24 cellular contexts compared by ENCODE assay signal in the genomic region with DNA sequence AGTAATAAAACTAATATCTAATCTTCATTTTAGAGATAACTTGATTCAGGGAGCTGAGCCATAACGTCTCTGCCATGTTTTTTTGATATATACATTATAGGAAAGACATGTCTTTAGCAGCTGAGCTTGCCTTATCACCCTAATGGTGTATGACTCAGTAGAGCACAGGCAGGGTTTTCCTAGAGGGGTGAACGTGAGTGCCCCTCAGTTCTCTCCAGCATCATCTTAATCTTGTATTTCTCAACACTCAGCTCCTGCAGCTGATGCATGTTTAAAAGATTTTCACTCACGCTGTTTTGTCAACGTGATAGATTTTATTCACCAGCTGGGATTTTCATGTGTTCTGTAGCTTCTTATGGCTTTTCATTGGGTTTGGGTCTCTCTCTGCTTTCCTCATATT.
"Had no signal": no experiment of that assay in that cellular context is flagged by ENCODE, and none has a peak within 500 bp of the region (broad histone marks: within the 10 kb centered on the region; RNA-seq: fewer than 3 reads in every experiment).

No MANE protein-coding gene starts in this region.

- H3K36me3 ChIP-seq: breast epithelium had no signal

- DNase-seq: activated B cell treated with CpG ODN at 0.5 μM for 24 hours; activated CD4-positive, alpha-beta T cell treated with anti-CD3 and anti-CD28 coated beads for 1 hour; activated CD4-positive, alpha-beta T cell treated with anti-CD3 and anti-CD28 coated beads, Interleukin-2, amount 10 ng/mL, durations not matched to agents 24 days and 14 days; activated CD4-positive, alpha-beta T cell treated with anti-CD3 and anti-CD28 coated beads, Interleukin-2, amount 50 U/mL, for 48 hours; activated CD8-positive, alpha-beta memory T cell treated with anti-CD3 and anti-CD28 coated beads, Interleukin-2, amount 10 ng/mL, durations not matched to agents 7 days and 5 days; activated effector memory CD4-positive, alpha-beta T cell treated with Interleukin-2 at 50 U/mL for 16 hours; activated naive CD4-positive, alpha-beta T cell; activated T-cell treated with anti-CD3 and anti-CD28 coated beads, Interleukin-2, amount 50 U/mL, for 24 hours; amygdala; central memory CD4-positive, alpha-beta T cell; Kasumi-1; KBM-7; NCI-H146; NCI-H1930; NCI-H2107; NCI-H2171 treated with DMSO at 0.1 percent for 48 hours; NCI-H345; NCI-H510A; NCI-H526 treated with DMSO at 0.1 percent for 48 hours; NCI-H82; SIG-M5; T-helper 17 cell; T-helper 9 cell had no signal

- H3K4me3 ChIP-seq: breast epithelium had no signal

- ATAC-seq: activated CD8-positive, alpha-beta memory T cell treated with anti-CD3 and anti-CD28 coated beads, Interleukin-2, amount 10 ng/mL, durations not matched to agents 7 days and 5 days; T-helper 17 cell had no signal

- H3K9me3 ChIP-seq: breast epithelium had no signal

- H3K27me3 ChIP-seq: breast epithelium had no signal

- H3K4me1 ChIP-seq: breast epithelium had no signal
